18 cellular contexts compared by ENCODE assay signal in genomic region chr5:151186538-151186937, GRCh38. TPM values are rescaled to one million over a fixed set of nuclear protein-coding genes. Genes with fewer than 3 reads are reported as not detected.
DNase-seq lines count a peak whose midpoint lies in the region; ATAC-seq, FAIRE-seq and TF ChIP-seq lines count a peak whose summit lies in the region.
"Had no signal": no experiment of that assay in that cellular context is flagged by ENCODE, and none has a peak within 500 bp of the region (broad histone marks: within the 10 kb centered on the region; RNA-seq: fewer than 3 reads in every experiment).

No MANE protein-coding gene starts in this region.

- CTCF ChIA-PET in CD4-positive, alpha-beta T cell (lab: Charles Lee), result no interaction called here
- CTCF ChIA-PET in naive thymus-derived CD4-positive, alpha-beta T cell (lab: Charles Lee), result interaction anchor here (0.7 kb wide), 1 partner anchor 18 kb away, joined by 3 read pairs; no protein-coding TSS in a partner anchor

- no peak for ATAC-seq in CD4-positive, alpha-beta T cell (ENCODE audit: poor library complexity)
- no peak for ATAC-seq in naive thymus-derived CD4-positive, alpha-beta T cell
- no peak for ATAC-seq in GM18909 (IDR thresholded peaks at IDR 0.05; ENCODE audit: poor library complexity, unreplicated experiment)
- ATAC-seq: GM12878, HCT116 had no signal

- no peaks in the 10 kb centered on the region for H3K27me3 ChIP-seq in CD4-positive, alpha-beta T cell (ENCODE audit: control insufficient read depth, insufficient read depth, low read length)
- H3K27me3 ChIP-seq in bronchial epithelial cell (ENCODE audit: control insufficient read depth, insufficient read depth, low read length), result no peaks in the 10 kb centered on the region
- H3K27me3 ChIP-seq in naive thymus-derived CD4-positive, alpha-beta T cell (ENCODE audit: control insufficient read depth in 2 of 2, insufficient read depth in 2 of 2, low read length in 2 of 2), result no peaks in the 10 kb centered on the region
- H3K27me3 ChIP-seq: BE2C had no signal

- H3K27ac ChIP-seq in CD4-positive, alpha-beta T cell (ENCODE audit: low read depth, low read length), result no peak overlapping the region
- H3K27ac ChIP-seq in naive thymus-derived CD4-positive, alpha-beta T cell (ENCODE audit: low read depth, low read length), result no peak overlapping the region
- H3K27ac ChIP-seq: 22Rv1 had no signal

- H3K9me3 Mint-ChIP-seq in T-helper 2 cell treated with Interferon-gamma antibody and Interleukin-4, amounts not matched to agents 5 μg/mL and 100 μg/mL, for 36 hours, result peaks cover 27% of the 10 kb centered on the region
- H3K9me3 Mint-ChIP-seq in CD4-positive, alpha-beta T cell, result peaks cover 13% of the 10 kb centered on the region
- H3K9me3 Mint-ChIP-seq in naive thymus-derived CD4-positive, alpha-beta T cell, result peaks cover 0 to 31% (median 17%) of the 10 kb centered on the region in 11 donors
- H3K9me3 Mint-ChIP-seq: GM23338 had no signal

- H3K27ac Mint-ChIP-seq in T-helper 2 cell treated with Interferon-gamma antibody and Interleukin-4, amounts not matched to agents 5 μg/mL and 100 μg/mL, for 36 hours, result peak overlapping the region; percentile 58
- peak overlapping the region; percentile 63 for H3K27ac Mint-ChIP-seq in CD4-positive, alpha-beta T cell
- H3K27ac Mint-ChIP-seq in naive thymus-derived CD4-positive, alpha-beta T cell, result peak overlapping the region in 8 of 9 donors; percentile 17 to 75 (median 66)
- H3K27ac Mint-ChIP-seq: GM23338, IgD-negative memory B cell had no signal

- peaks cover 0 to 5% of the 10 kb centered on the region in 2 donors for H3K4me1 ChIP-seq in naive thymus-derived CD4-positive, alpha-beta T cell (ENCODE audit: control insufficient read depth in 2 of 2, insufficient read depth in 2 of 2, low read length in 2 of 2)
- H3K4me1 ChIP-seq: BE2C had no signal

- peaks cover 7% of the 10 kb centered on the region for H3K4me1 Mint-ChIP-seq in T-helper 2 cell treated with Interferon-gamma antibody and Interleukin-4, amounts not matched to agents 5 μg/mL and 100 μg/mL, for 36 hours (ENCODE audit: low read depth)
- peaks cover 36% of the 10 kb centered on the region for H3K4me1 Mint-ChIP-seq in CD4-positive, alpha-beta T cell (ENCODE audit: low read depth)
- peaks cover 13 to 49% (median 33%) of the 10 kb centered on the region in 7 donors for H3K4me1 Mint-ChIP-seq in naive thymus-derived CD4-positive, alpha-beta T cell

- DNase-seq in T-helper 2 cell treated with Interferon-gamma antibody and Interleukin-4, amounts not matched to agents 5 μg/mL and 100 μg/mL, for 36 hours (ENCODE audit: low spot score), result no peak
- no peak for DNase-seq in T-helper 2 cell
- DNase-seq in CD4-positive, alpha-beta T cell, result no peak
- DNase-seq in bronchial epithelial cell (ENCODE audit: low read depth), result no peak
- no peak for DNase-seq in naive thymus-derived CD4-positive, alpha-beta T cell
- no peak for DNase-seq in HuH-7 (ENCODE audit: low spot score)
- DNase-seq in NCI-H1417 (lab: John Stamatoyannopoulos, UW), result no peak
- DNase-seq: BE2C, DMS 273 treated with DMSO at 0.1 percent for 48 hours, GDM1, NCI-H1930, NCI-H526 treated with DMSO at 0.1 percent for 48 hours had no signal

- no peaks in the 10 kb centered on the region for H3K36me3 ChIP-seq in bronchial epithelial cell (ENCODE audit: control insufficient read depth, insufficient read depth, low read length)
- peaks cover 23 to 79% (median 34%) of the 10 kb centered on the region in 3 experiments for H3K36me3 ChIP-seq in naive thymus-derived CD4-positive, alpha-beta T cell (ENCODE audit: control insufficient read depth in 2 of 3, insufficient read depth in 3 of 3, low read length in 3 of 3)
- H3K36me3 ChIP-seq: BE2C had no signal

- no peaks in the 10 kb centered on the region for H3K9me3 ChIP-seq in CD4-positive, alpha-beta T cell (ENCODE audit: control insufficient read depth, low read length)
- H3K9me3 ChIP-seq in naive thymus-derived CD4-positive, alpha-beta T cell (ENCODE audit: control insufficient read depth in 2 of 3, low read length in 3 of 3), result no peaks in the 10 kb centered on the region
- H3K9me3 ChIP-seq: BE2C had no signal

- no peak overlapping the region for H3K4me3 ChIP-seq in bronchial epithelial cell (ENCODE audit: low read depth, low read length)
- no peak overlapping the region for H3K4me3 ChIP-seq in naive thymus-derived CD4-positive, alpha-beta T cell (ENCODE audit: low read length)
- H3K4me3 ChIP-seq: GM12878, GM23338 had no signal

- no peak overlapping the region for H3K4me3 Mint-ChIP-seq in T-helper 2 cell treated with Interferon-gamma antibody and Interleukin-4, amounts not matched to agents 5 μg/mL and 100 μg/mL, for 36 hours
- H3K4me3 Mint-ChIP-seq in CD4-positive, alpha-beta T cell, result no peak overlapping the region
- H3K4me3 Mint-ChIP-seq in naive thymus-derived CD4-positive, alpha-beta T cell, result no peak overlapping the region
- H3K4me3 Mint-ChIP-seq: GM23338 had no signal

- intact Hi-C loops in CD4-positive, alpha-beta T cell (cut with DNase I, micrococcal nuclease), result no loop called here
- intact Hi-C loops in naive thymus-derived CD4-positive, alpha-beta T cell (cut with micrococcal nuclease), result no loop called here

- FAIRE-seq in bronchial epithelial cell (lab: Jason Lieb, UNC), result peak; percentile 18
- FAIRE-seq: GM12878 had no signal

- peaks cover 63% of the 10 kb centered on the region for H3K36me3 Mint-ChIP-seq in T-helper 2 cell treated with Interferon-gamma antibody and Interleukin-4, amounts not matched to agents 5 μg/mL and 100 μg/mL, for 36 hours (ENCODE audit: low read depth)
- peaks cover 96% of the 10 kb centered on the region for H3K36me3 Mint-ChIP-seq in CD4-positive, alpha-beta T cell (ENCODE audit: low read depth)
- peaks cover 32 to 76% (median 56%) of the 10 kb centered on the region in 5 donors for H3K36me3 Mint-ChIP-seq in naive thymus-derived CD4-positive, alpha-beta T cell

- POLR2A ChIA-PET in CD4-positive, alpha-beta T cell (lab: Charles Lee), result interaction anchor here (0.6 to 0.7 kb wide), 2 partner anchors 58 to 166 kb away, joined by 3 to 4 read pairs; no protein-coding TSS in a partner anchor
- POLR2A ChIA-PET in naive thymus-derived CD4-positive, alpha-beta T cell (lab: Charles Lee), result no interaction called here

- TF ChIP-seq CTCF in CD4-positive, alpha-beta T cell (IDR thresholded peaks at IDR 0.05), result no peak
- no peak for TF ChIP-seq CTCF in bronchial epithelial cell (IDR thresholded peaks at IDR 0.05; ENCODE audit: insufficient read depth, low read length, severe bottlenecking)

- no peaks in the 10 kb centered on the region for H3K27me3 Mint-ChIP-seq in T-helper 2 cell treated with Interferon-gamma antibody and Interleukin-4, amounts not matched to agents 5 μg/mL and 100 μg/mL, for 36 hours (ENCODE audit: low read depth)
- H3K27me3 Mint-ChIP-seq in CD4-positive, alpha-beta T cell, result no peaks in the 10 kb centered on the region
- H3K27me3 Mint-ChIP-seq in naive thymus-derived CD4-positive, alpha-beta T cell, result no peaks in the 10 kb centered on the region
- H3K27me3 Mint-ChIP-seq: IgD-negative memory B cell had no signal

RNA-seq across cellular contexts. Expression of gene ANXA6, which starts 29.0 kb away (rescaled TPM):
- 100 to 1,000 TPM; 108 to 130 TPM for total RNA-seq in CD4-positive, alpha-beta T cell
- 1.3 and 11.3 TPM in 2 replicates for total RNA-seq in bronchial epithelial cell
- 100 to 1,000 TPM; 212 to 512 (median 272) TPM for total RNA-seq in naive thymus-derived CD4-positive, alpha-beta T cell
- polyA plus RNA-seq in naive thymus-derived CD4-positive, alpha-beta T cell, result 100 to 1,000 TPM; 272 to 295 TPM

RNA-seq across cellular contexts. Expression of gene CCDC69, which starts 37.4 kb away (rescaled TPM):
- 10 to 100 TPM; 68.0 to 68.9 TPM for total RNA-seq in CD4-positive, alpha-beta T cell
- total RNA-seq in bronchial epithelial cell, result 0.79 and 1.7 TPM in 2 replicates
- 100 to 1,000 TPM in 1 of 5 experiments, 10 to 100 TPM in 4; 63.6 to 104 (median 94.1) TPM for total RNA-seq in naive thymus-derived CD4-positive, alpha-beta T cell
- polyA plus RNA-seq in naive thymus-derived CD4-positive, alpha-beta T cell, result 100 to 1,000 TPM in 1 of 2 donors, 10 to 100 TPM in 1; 70.4 to 112 TPM

Comparison
In these comparisons a context has a peak if more than half of its experiments do, and no peak if none do; other contexts are left out.
1. RNA of gene CCDC69, which starts 37.4 kb away (total RNA-seq): 63.6 to 104 TPM in naive thymus-derived CD4-positive, alpha-beta T cell and 68.0 to 68.9 TPM in CD4-positive, alpha-beta T cell; 0.79 to 1.7 TPM in bronchial epithelial cell; every median in the first group is over 10 times any median in the second.
2. Peak in every context shown above with its lines, with median percentiles within 50 percentile points of each other: H3K27ac Mint-ChIP-seq.